Comparison of ENCODE assay signal across 1 cellular context in the genomic region with DNA sequence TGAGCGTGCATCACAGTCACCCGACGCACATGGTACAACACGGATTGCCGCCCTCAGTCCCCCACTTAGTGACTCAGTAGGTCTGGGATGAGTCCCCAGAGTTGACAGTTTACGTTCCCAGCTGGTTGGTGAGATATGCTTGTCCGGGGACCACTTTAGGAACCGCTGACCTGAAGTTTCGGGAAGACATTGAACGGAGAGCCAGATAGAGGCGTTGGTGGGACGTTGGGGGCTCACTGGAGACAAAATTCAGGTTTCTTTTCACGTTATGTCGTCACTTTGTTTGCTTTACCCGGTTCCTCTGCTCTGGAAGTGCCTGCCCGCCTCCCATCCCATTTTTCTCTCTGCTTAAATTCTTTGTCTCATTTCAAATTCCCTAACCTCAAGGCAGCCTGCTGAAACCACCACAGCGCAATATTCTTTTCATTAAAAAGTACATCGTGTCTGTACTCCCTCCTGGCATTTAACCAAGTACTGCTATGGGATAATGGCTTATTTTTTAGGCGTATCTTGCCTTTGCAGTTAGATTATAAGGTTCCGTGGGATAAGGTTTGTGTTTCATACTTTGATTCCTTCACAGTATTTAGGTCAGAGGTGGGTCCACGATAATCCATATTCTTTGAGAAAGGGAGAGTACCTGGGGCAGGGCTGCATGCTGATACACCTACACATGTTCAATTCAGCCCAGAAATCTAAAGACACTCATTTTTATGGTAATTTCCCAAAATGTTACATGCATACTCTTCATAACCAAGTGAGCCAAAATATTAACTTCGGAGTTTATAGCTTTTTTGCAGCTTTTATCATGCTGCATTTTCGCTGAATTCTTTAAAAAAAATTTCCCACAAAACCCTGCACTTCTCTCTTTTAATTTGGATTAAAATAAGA.
TF ChIP-seq lines count a peak whose summit lies in the region.

No MANE protein-coding gene starts in this region.

TF ChIP-seq in HepG2, 621 proteins besides CTCF, POLR2A, EP300 and RAD21 (continued from another document):
- no peak for TF ChIP-seq E2F5 (CRISPR knock-in tag; conservative IDR thresholded peaks at IDR 0.05)
- TF ChIP-seq SMARCE1 (IDR thresholded peaks at IDR 0.05; ENCODE audit: borderline replicate concordance), result no peak
- TF ChIP-seq KLF11 (CRISPR knock-in tag; IDR thresholded peaks at IDR 0.05), result no peak
- no peak for TF ChIP-seq RELA (CRISPR knock-in tag; IDR thresholded peaks at IDR 0.05)
- peak; percentile 35; the same call in 1 of the 2 replicates for TF ChIP-seq TBX2 (CRISPR knock-in tag; IDR thresholded peaks at IDR 0.05; ENCODE audit: borderline replicate concordance)
- TF ChIP-seq ZNF878 (CRISPR knock-in tag; IDR thresholded peaks at IDR 0.05), result no peak
- no peak for TF ChIP-seq ZFYVE20 (CRISPR knock-in tag; IDR thresholded peaks at IDR 0.05; ENCODE audit: borderline replicate concordance, low read depth)
- TF ChIP-seq TCF7 (IDR thresholded peaks at IDR 0.05; ENCODE audit: low read depth), result no peak
- TF ChIP-seq MXD4 (CRISPR knock-in tag; IDR thresholded peaks at IDR 0.05), result no peak
- TF ChIP-seq, protein P1, sequence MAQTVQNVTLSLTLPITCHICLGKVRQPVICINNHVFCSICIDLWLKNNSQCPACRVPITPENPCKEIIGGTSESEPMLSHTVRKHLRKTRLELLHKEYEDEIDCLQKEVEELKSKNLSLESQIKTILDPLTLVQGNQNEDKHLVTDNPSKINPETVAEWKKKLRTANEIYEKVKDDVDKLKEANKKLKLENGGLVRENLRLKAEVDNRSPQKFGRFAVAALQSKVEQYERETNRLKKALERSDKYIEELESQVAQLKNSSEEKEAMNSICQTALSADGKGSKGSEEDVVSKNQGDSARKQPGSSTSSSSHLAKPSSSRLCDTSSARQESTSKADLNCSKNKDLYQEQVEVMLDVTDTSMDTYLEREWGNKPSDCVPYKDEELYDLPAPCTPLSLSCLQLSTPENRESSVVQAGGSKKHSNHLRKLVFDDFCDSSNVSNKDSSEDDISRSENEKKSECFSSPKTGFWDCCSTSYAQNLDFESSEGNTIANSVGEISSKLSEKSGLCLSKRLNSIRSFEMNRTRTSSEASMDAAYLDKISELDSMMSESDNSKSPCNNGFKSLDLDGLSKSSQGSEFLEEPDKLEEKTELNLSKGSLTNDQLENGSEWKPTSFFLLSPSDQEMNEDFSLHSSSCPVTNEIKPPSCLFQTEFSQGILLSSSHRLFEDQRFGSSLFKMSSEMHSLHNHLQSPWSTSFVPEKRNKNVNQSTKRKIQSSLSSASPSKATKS (CRISPR knock-in tag; IDR thresholded peaks at IDR 0.05), result no peak
- TF ChIP-seq GRHL1 (CRISPR knock-in tag; conservative IDR thresholded peaks at IDR 0.05), result no peak
- TF ChIP-seq SALL1 (CRISPR knock-in tag; IDR thresholded peaks at IDR 0.05), result no peak
- TF ChIP-seq, protein P2, sequence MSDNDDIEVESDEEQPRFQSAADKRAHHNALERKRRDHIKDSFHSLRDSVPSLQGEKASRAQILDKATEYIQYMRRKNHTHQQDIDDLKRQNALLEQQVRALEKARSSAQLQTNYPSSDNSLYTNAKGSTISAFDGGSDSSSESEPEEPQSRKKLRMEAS (IDR thresholded peaks at IDR 0.05), result peak; percentile 56; the same call in 1 of the 2 replicates
- 0 out of 2 replicates have a peak, but pooled peaks have one; percentile 1 for TF ChIP-seq ZFP82 (CRISPR knock-in tag; IDR thresholded peaks at IDR 0.05; ENCODE audit: borderline replicate concordance)
- no peak for TF ChIP-seq PITX1 (CRISPR knock-in tag; IDR thresholded peaks at IDR 0.05)
- TF ChIP-seq NR3C1 (CRISPR knock-in tag; IDR thresholded peaks at IDR 0.05), result no peak
- TF ChIP-seq IRF9 (CRISPR knock-in tag; IDR thresholded peaks at IDR 0.05; ENCODE audit: borderline replicate concordance), result no peak
- TF ChIP-seq NFE2L1 (CRISPR knock-in tag; IDR thresholded peaks at IDR 0.05; ENCODE audit: borderline replicate concordance), result 0 out of 2 replicates have a peak, but pooled peaks have one; percentile 6
- TF ChIP-seq KDM2A (CRISPR knock-in tag; IDR thresholded peaks at IDR 0.05; ENCODE audit: borderline replicate concordance, low read depth), result no peak
- TF ChIP-seq, protein P3, sequence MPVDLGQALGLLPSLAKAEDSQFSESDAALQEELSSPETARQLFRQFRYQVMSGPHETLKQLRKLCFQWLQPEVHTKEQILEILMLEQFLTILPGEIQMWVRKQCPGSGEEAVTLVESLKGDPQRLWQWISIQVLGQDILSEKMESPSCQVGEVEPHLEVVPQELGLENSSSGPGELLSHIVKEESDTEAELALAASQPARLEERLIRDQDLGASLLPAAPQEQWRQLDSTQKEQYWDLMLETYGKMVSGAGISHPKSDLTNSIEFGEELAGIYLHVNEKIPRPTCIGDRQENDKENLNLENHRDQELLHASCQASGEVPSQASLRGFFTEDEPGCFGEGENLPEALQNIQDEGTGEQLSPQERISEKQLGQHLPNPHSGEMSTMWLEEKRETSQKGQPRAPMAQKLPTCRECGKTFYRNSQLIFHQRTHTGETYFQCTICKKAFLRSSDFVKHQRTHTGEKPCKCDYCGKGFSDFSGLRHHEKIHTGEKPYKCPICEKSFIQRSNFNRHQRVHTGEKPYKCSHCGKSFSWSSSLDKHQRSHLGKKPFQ (CRISPR knock-in tag; IDR thresholded peaks at IDR 0.05; ENCODE audit: insufficient replicate concordance), result peak; percentile 9
- TF ChIP-seq SP2 (CRISPR knock-in tag; IDR thresholded peaks at IDR 0.05), result no peak
- no peak for TF ChIP-seq GFI1 (CRISPR knock-in tag; IDR thresholded peaks at IDR 0.05; ENCODE audit: borderline replicate concordance)
- no peak for TF ChIP-seq HNRNPH1 (optimal IDR thresholded peaks at IDR 0.05; ENCODE audit: low read depth, low read length)
